1 cellular context compared by ENCODE assay signal in genomic region chr12:124655317-124656213, GRCh38.
TF ChIP-seq lines count a peak whose summit lies in the region.

No MANE protein-coding gene starts in this region.

TF ChIP-seq in HEK293, 187 proteins besides CTCF, POLR2A, EP300 and RAD21 (continued from another document):
- TF ChIP-seq EGR2 (tag by site-specific recombination; IDR thresholded peaks at IDR 0.05; ENCODE audit: low read depth) (peak; percentile 95), HOXC10 (CRISPR knock-in tag; IDR thresholded peaks at IDR 0.05) (no peak), ZNF623 (tag by site-specific recombination; IDR thresholded peaks at IDR 0.05) (no peak)
- TF ChIP-seq, protein P1, sequence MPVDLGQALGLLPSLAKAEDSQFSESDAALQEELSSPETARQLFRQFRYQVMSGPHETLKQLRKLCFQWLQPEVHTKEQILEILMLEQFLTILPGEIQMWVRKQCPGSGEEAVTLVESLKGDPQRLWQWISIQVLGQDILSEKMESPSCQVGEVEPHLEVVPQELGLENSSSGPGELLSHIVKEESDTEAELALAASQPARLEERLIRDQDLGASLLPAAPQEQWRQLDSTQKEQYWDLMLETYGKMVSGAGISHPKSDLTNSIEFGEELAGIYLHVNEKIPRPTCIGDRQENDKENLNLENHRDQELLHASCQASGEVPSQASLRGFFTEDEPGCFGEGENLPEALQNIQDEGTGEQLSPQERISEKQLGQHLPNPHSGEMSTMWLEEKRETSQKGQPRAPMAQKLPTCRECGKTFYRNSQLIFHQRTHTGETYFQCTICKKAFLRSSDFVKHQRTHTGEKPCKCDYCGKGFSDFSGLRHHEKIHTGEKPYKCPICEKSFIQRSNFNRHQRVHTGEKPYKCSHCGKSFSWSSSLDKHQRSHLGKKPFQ (tag by site-specific recombination; IDR thresholded peaks at IDR 0.05), result no peak
TF ChIP-seq in HEK293: peak in this region for 8.
